In the genomic region with DNA sequence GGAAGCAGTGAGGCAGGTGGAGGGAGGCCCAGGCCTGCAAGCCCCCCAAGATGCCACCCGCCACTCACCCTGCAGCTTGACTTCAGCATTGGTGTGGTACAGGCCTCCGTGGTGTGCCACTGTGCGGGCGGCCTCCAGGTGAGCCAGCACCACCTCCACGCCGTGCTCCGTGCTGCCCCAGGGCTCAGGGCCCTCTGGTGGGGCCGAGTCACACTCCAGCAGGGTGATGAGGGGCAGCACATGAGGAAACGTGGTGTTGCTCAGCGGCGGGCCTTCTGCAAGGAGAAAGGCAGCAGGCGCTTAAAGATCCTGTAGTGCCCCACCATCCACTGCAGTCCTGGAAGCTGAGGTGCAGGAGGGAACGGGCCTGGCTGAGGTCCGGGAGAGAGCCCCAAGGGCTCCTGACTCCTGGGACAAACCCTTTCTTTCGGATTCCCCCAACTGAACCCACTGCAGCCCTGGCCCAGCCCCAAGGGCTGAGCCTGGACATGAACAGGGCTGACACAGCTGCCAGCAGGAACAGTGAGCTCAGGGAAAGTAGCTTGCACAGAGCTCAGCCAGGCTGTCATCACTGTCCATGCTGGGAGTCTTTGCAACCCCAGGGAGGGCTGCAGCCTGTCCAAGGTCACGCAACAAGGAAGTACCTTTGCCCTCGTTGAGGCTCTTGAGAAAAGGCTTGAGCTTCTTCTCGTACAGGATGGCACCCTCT, we compare ENCODE assay signal across 13 cellular contexts. TPM values are rescaled to one million over a fixed set of nuclear protein-coding genes. Genes with fewer than 3 reads are reported as not detected.
DNase-seq lines count a peak whose midpoint lies in the region; ATAC-seq and TF ChIP-seq lines count a peak whose summit lies in the region.
"Had no signal": no experiment of that assay in that cellular context is flagged by ENCODE, and none has a peak within 500 bp of the region (broad histone marks: within the 10 kb centered on the region; RNA-seq: fewer than 3 reads in every experiment).

No MANE protein-coding gene starts in this region.

- H3K4me3 ChIP-seq in NT2/D1 (ENCODE audit: insufficient read length, low read depth): no peak overlapping the region
- H3K4me3 ChIP-seq in tibial nerve: no peak overlapping the region

- no peaks in the 10 kb centered on the region for H3K27me3 ChIP-seq in NT2/D1 (ENCODE audit: insufficient read depth, insufficient read length)
- H3K27me3 ChIP-seq in tibial nerve: no peaks in the 10 kb centered on the region

- H3K36me3 ChIP-seq in NT2/D1 (ENCODE audit: insufficient read depth, insufficient read length, low read length): peaks cover 25% of the 10 kb centered on the region
- H3K36me3 ChIP-seq in tibial nerve: peaks cover 0 to 27% (median 0%) of the 10 kb centered on the region in 3 donors

- no peaks in the 10 kb centered on the region for H3K9me3 Mint-ChIP-seq in memory B cell
- H3K9me3 Mint-ChIP-seq in endothelial cell (ENCODE audit: unreplicated experiment): no peaks in the 10 kb centered on the region

- DNase-seq in NT2/D1 (ENCODE audit: low read depth, low spot score) (no peak), epithelial cell of prostate (ENCODE audit: low read depth, low spot score) (no peak), memory B cell (ENCODE audit: low spot score in 2 of 2) (no peak), tibial nerve (ENCODE audit: low spot score in 2 of 2) (no peak), NCI-H1417 (lab: John Stamatoyannopoulos, UW) (no peak), endothelial cell (ENCODE audit: low spot score) (no peak)
- DNase-seq: activated CD4-positive, CD25-positive, alpha-beta regulatory T cell had no signal

- ATAC-seq in memory B cell (ENCODE audit: low read depth) (no peak), HG02763 (IDR thresholded peaks at IDR 0.05; ENCODE audit: unreplicated experiment) (no peak)

- H3K27ac Mint-ChIP-seq in memory B cell: peak overlapping the region; percentile 84
- no peak overlapping the region for H3K27ac Mint-ChIP-seq in endothelial cell (ENCODE audit: unreplicated experiment)
- H3K27ac Mint-ChIP-seq: activated naive CD8-positive, alpha-beta T cell had no signal

- TF ChIP-seq POLR2A in tibial nerve (IDR thresholded peaks at IDR 0.05): no peak

- peak overlapping the region; percentile 11 for H3K9ac ChIP-seq in NT2/D1 (ENCODE audit: insufficient read length, low read depth)
- H3K9ac ChIP-seq: parathyroid adenoma had no signal

- TF ChIP-seq EP300 in tibial nerve (IDR thresholded peaks at IDR 0.05): no peak

- H3K27me3 Mint-ChIP-seq in memory B cell (no peaks in the 10 kb centered on the region), endothelial cell (ENCODE audit: unreplicated experiment) (peaks cover 22% of the 10 kb centered on the region)
- H3K27me3 Mint-ChIP-seq: activated naive CD8-positive, alpha-beta T cell had no signal

- WGBS in tibial nerve, 2 donors: 76 to 79% methylated on average over 11 to 18 of the region's 18 CpGs

- H3K9me3 ChIP-seq in NT2/D1 (ENCODE audit: insufficient read depth, low read length): no peaks in the 10 kb centered on the region
- no peaks in the 10 kb centered on the region for H3K9me3 ChIP-seq in tibial nerve
- H3K9me3 ChIP-seq: Caco-2 had no signal

- H3K4me1 Mint-ChIP-seq in memory B cell: no peaks in the 10 kb centered on the region
- peaks cover 25% of the 10 kb centered on the region for H3K4me1 Mint-ChIP-seq in endothelial cell (ENCODE audit: unreplicated experiment)

- H3K4me1 ChIP-seq in NT2/D1 (ENCODE audit: insufficient read depth, insufficient read length): peaks cover 9% of the 10 kb centered on the region
- H3K4me1 ChIP-seq in tibial nerve: peaks cover 0 to 20% (median 5%) of the 10 kb centered on the region in 4 donors
- H3K4me1 ChIP-seq: Caco-2, parathyroid adenoma had no signal

- no peak for TF ChIP-seq CTCF in tibial nerve (IDR thresholded peaks at IDR 0.05)
- no peak for TF ChIP-seq CTCF in endothelial cell (IDR thresholded peaks at IDR 0.05; ENCODE audit: unreplicated experiment)

- peaks cover 25% of the 10 kb centered on the region for H3K36me3 Mint-ChIP-seq in memory B cell
- H3K36me3 Mint-ChIP-seq in endothelial cell (ENCODE audit: low read depth, unreplicated experiment): peaks cover 35% of the 10 kb centered on the region
- H3K36me3 Mint-ChIP-seq: activated naive CD8-positive, alpha-beta T cell had no signal

- H3K4me3 Mint-ChIP-seq in memory B cell (no peak overlapping the region), endothelial cell (ENCODE audit: unreplicated experiment) (no peak overlapping the region)
- H3K4me3 Mint-ChIP-seq: activated naive CD8-positive, alpha-beta T cell had no signal

- peak overlapping the region; percentile 75 for H3K27ac ChIP-seq in epithelial cell of prostate
- peak overlapping the region; percentile 3 to 81 (median 52) for H3K27ac ChIP-seq in tibial nerve
- H3K27ac ChIP-seq: parathyroid adenoma had no signal

RNA-seq across cellular contexts. Expression of gene TOR2A, which starts 4.7 kb away (rescaled TPM):
- total RNA-seq in tibial nerve (10 to 100 TPM; 13.3 to 15.3 (median 14.4) TPM), endothelial cell (ENCODE audit: unreplicated experiment) (29.1 TPM)

RNA-seq across cellular contexts. Expression of gene TTC16, which starts 23.9 kb away (rescaled TPM):
- under 1 TPM in 1 of 4 donors, not detected in 3; 0.30 TPM for total RNA-seq in tibial nerve
- total RNA-seq in endothelial cell (ENCODE audit: unreplicated experiment): 0.08 TPM
- total RNA-seq: Caco-2, cerebellum, HT1080 had no signal

RNA-seq across cellular contexts. Expression of gene PTRH1, which starts 24.3 kb away (rescaled TPM):
- total RNA-seq in tibial nerve: 10 to 100 TPM in 3 of 4 donors, 1 to 10 TPM in 1; 8.4 to 46.7 (median 23.7) TPM
- 15.3 TPM for total RNA-seq in endothelial cell (ENCODE audit: unreplicated experiment)

RNA-seq across cellular contexts. Expression of gene CFAP157, which starts 33.0 kb away (rescaled TPM):
- total RNA-seq in tibial nerve: 1 to 10 TPM in 1 of 4 donors, under 1 TPM in 1, not detected in 2; 0.90 to 1.2 TPM
- 0.85 TPM for total RNA-seq in endothelial cell (ENCODE audit: unreplicated experiment)
- total RNA-seq: Caco-2, HT1080 had no signal

RNA-seq across cellular contexts. Expression of gene SH2D3C, which starts 38.7 kb away (rescaled TPM):
- total RNA-seq in tibial nerve (10 to 100 TPM in 3 of 4 donors, 1 to 10 TPM in 1; 4.2 to 18.9 (median 13.4) TPM), endothelial cell (ENCODE audit: unreplicated experiment) (137 TPM)
- total RNA-seq: HT1080 had no signal
